ENCODE assay signal across 10 cellular contexts in the genomic region with DNA sequence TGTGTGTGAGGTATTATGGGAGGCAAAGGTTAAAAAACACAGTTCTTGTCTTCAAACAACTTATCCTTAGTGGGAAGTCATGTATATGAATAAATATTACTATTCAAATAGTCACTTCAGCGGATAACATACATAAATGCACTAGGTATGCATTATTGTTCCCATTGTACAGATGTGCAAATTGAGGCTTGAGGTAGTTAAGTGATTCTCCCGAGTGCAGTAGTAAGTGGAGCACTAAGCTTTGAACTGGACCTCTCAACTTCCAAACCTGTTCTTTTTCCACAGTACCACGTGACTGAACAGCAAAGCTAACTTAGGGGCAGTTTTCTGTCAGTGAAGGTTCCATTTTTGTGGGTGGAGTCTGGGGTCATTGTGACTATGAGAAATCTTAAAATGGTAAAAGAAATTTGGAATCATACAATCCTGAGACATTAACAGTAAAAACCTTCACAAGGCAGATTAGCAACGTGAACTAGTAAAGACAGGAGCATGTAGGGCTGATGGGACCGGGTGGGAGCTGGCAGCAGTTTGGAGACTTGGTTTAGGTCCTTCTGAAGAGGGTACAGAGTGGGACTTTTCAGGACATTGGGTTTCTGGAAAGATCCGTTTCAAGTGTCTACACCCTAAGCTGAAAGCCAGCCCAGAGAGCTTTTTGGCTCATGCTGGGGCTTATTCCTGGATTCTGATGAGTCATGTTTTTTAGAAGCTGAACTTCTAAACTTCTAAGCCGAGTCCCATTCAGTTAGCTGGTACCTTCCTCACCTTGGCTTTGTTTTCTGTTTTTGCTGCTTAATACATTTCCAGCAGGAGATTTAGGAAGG.
DNase-seq lines count a peak whose midpoint lies in the region; ATAC-seq and TF ChIP-seq lines count a peak whose summit lies in the region.
"Had no signal": no experiment of that assay in that cellular context is flagged by ENCODE, and none has a peak within 500 bp of the region (broad histone marks: within the 10 kb centered on the region; RNA-seq: fewer than 3 reads in every experiment).

No MANE protein-coding gene starts in this region.

- DNase-seq in DMS53 (lab: John Stamatoyannopoulos, UW) (peak; percentile 35), DMS53 treated with DMSO at 0.1 percent for 48 hours (lab: John Stamatoyannopoulos, UW; ENCODE audit: unreplicated experiment) (no peak), fibroblast of lung (ENCODE audit: low read depth in 2 of 2) (peak; percentile 82 to 89), smooth muscle cell (lab: John Stamatoyannopoulos, UW; ENCODE audit: unreplicated experiment) (no peak), D341Med (ENCODE audit: low spot score) (no peak)
- DNase-seq: small intestine had no signal

- H3F3A ChIP-seq in smooth muscle cell (ENCODE audit: low read depth) = no peaks in the 10 kb centered on the region

- H4K20me1 ChIP-seq in fibroblast of lung (ENCODE audit: control insufficient read depth, extremely low read depth, insufficient read depth, low read length) = no peaks in the 10 kb centered on the region
- H4K20me1 ChIP-seq in smooth muscle cell (ENCODE audit: low read depth) = no peaks in the 10 kb centered on the region

- H3K36me3 ChIP-seq in fibroblast of lung (ENCODE audit: control insufficient read depth, insufficient read depth, low read length) (no peaks in the 10 kb centered on the region), smooth muscle cell (ENCODE audit: low read depth) (no peaks in the 10 kb centered on the region)

- no peak for ATAC-seq in GM21367 (IDR thresholded peaks at IDR 0.05; ENCODE audit: unreplicated experiment)
- no peak for ATAC-seq in GM19395 (IDR thresholded peaks at IDR 0.05; ENCODE audit: unreplicated experiment)

- H3K36me3 Mint-ChIP-seq in T-helper 1 cell treated with Interleukin-12 subunit alpha and Interleukin-12 subunit beta and Interleukin-4 antibody, amounts not matched to agents 30 μg/mL and 1 μg/mL, for 36 hours (ENCODE audit: low read depth) = peaks cover 14% of the 10 kb centered on the region

- TF ChIP-seq CTCF in fibroblast of lung (conservative IDR thresholded peaks at IDR 0.05 in 1 of 2, IDR thresholded peaks at IDR 0.05 in 1 of 2; ENCODE audit: low read depth in 1 of 2, low read length in 2 of 2) (no peak), smooth muscle cell (IDR thresholded peaks at IDR 0.05; ENCODE audit: borderline replicate concordance, insufficient read depth, poor library complexity, severe bottlenecking) (no peak)

- no peaks in the 10 kb centered on the region for H3K9me3 Mint-ChIP-seq in T-helper 1 cell treated with Interleukin-12 subunit alpha and Interleukin-12 subunit beta and Interleukin-4 antibody, amounts not matched to agents 30 μg/mL and 1 μg/mL, for 36 hours

- peaks cover 49% of the 10 kb centered on the region for H3K4me1 Mint-ChIP-seq in T-helper 1 cell treated with Interleukin-12 subunit alpha and Interleukin-12 subunit beta and Interleukin-4 antibody, amounts not matched to agents 30 μg/mL and 1 μg/mL, for 36 hours (ENCODE audit: low read depth)

- H3K4me1 ChIP-seq in fibroblast of lung (ENCODE audit: control insufficient read depth, extremely low read depth, insufficient read depth, low read length) (peaks cover 27% of the 10 kb centered on the region), smooth muscle cell (ENCODE audit: low read depth) (no peaks in the 10 kb centered on the region)

- H3K4me3 ChIP-seq in fibroblast of lung (replicated peaks in 1 of 4; ENCODE audit: control extremely low read depth in 1 of 4, insufficient read depth in 1 of 4, low read depth in 3 of 4, low read length in 4 of 4) (no peak overlapping the region), smooth muscle cell (no peak overlapping the region)
- H3K4me3 ChIP-seq: coronary artery had no signal

- peaks cover 38% of the 10 kb centered on the region for H3K79me2 ChIP-seq in fibroblast of lung (ENCODE audit: control insufficient read depth, insufficient read depth, low read length)
- no peaks in the 10 kb centered on the region for H3K79me2 ChIP-seq in smooth muscle cell (ENCODE audit: low read depth)

- peak overlapping the region; percentile 88 for H3K27ac Mint-ChIP-seq in T-helper 1 cell treated with Interleukin-12 subunit alpha and Interleukin-12 subunit beta and Interleukin-4 antibody, amounts not matched to agents 30 μg/mL and 1 μg/mL, for 36 hours

- no peak overlapping the region for H2AFZ ChIP-seq in fibroblast of lung (ENCODE audit: low read length)
- peak overlapping the region; percentile 30 for H2AFZ ChIP-seq in smooth muscle cell (ENCODE audit: low read depth)

- WGBS in smooth muscle cell (ENCODE audit: low lambda C conversion rate) = 65% methylated on average over 7 of the region's 7 CpGs

- H3K9me3 ChIP-seq in fibroblast of lung (ENCODE audit: control insufficient read depth, insufficient read depth, low read depth, low read length) (no peaks in the 10 kb centered on the region), smooth muscle cell (replicated peaks; ENCODE audit: low read depth) (no peaks in the 10 kb centered on the region)

- H3K27me3 Mint-ChIP-seq in T-helper 1 cell treated with Interleukin-12 subunit alpha and Interleukin-12 subunit beta and Interleukin-4 antibody, amounts not matched to agents 30 μg/mL and 1 μg/mL, for 36 hours (ENCODE audit: low read depth) = no peaks in the 10 kb centered on the region

- H3K9ac ChIP-seq in fibroblast of lung (ENCODE audit: insufficient read depth, low read length) = no peak overlapping the region
- H3K9ac ChIP-seq in smooth muscle cell (ENCODE audit: low read depth) = no peak overlapping the region

- H3K27ac ChIP-seq in fibroblast of lung (ENCODE audit: insufficient read depth, low read length) = peak overlapping the region; percentile 79
- H3K27ac ChIP-seq in smooth muscle cell (ENCODE audit: low read depth) = no peak overlapping the region
- H3K27ac ChIP-seq: coronary artery had no signal

- peak overlapping the region; percentile 49 for H3K4me3 Mint-ChIP-seq in T-helper 1 cell treated with Interleukin-12 subunit alpha and Interleukin-12 subunit beta and Interleukin-4 antibody, amounts not matched to agents 30 μg/mL and 1 μg/mL, for 36 hours

- H3K4me2 ChIP-seq in fibroblast of lung (ENCODE audit: extremely low read depth, insufficient read depth, low read length) (peak overlapping the region; percentile 65), smooth muscle cell (peak overlapping the region; percentile 25)

- H3K27me3 ChIP-seq in fibroblast of lung (ENCODE audit: control insufficient read depth, insufficient read depth, low read length) (no peaks in the 10 kb centered on the region), smooth muscle cell (ENCODE audit: low read depth) (no peaks in the 10 kb centered on the region)

Comparison
In these comparisons a context has a peak if more than half of its experiments do, and no peak if none do; other contexts are left out.
1. DNase-seq: peak in DMS53 (single experiment) and fibroblast of lung (2 of 2); none in DMS53 treated with DMSO at 0.1 percent for 48 hours (single experiment), smooth muscle cell (single experiment) and D341Med (single experiment).